Comparison of ENCODE assay signal across 18 cellular contexts in genomic region chr1:60867782-60868181, GRCh38.
A peak's percentile ranks its signal among the peaks of the same experiment; 100 is the strongest.
DNase-seq lines count a peak whose midpoint lies in the region; ATAC-seq, FAIRE-seq and TF ChIP-seq lines count a peak whose summit lies in the region.
"Had no signal": no experiment of that assay in that cellular context is flagged by ENCODE, and none has a peak within 500 bp of the region (broad histone marks: within the 10 kb centered on the region; RNA-seq: fewer than 3 reads in every experiment).

No MANE protein-coding gene starts in this region.

- no peaks in the 10 kb centered on the region for H3K79me2 ChIP-seq in neural progenitor cell (ENCODE audit: low read depth)

- H3K27me3 Mint-ChIP-seq in neural progenitor cell (ENCODE audit: insufficient read depth, low read depth), result peaks cover 2% of the 10 kb centered on the region
- H3K27me3 Mint-ChIP-seq in activated CD4-positive, alpha-beta T cell treated with anti-CD3 and anti-CD28 coated beads, Interleukin-2, amount 10 ng/mL, durations not matched to agents 24 days and 14 days, result peaks cover 8% of the 10 kb centered on the region
- H3K27me3 Mint-ChIP-seq: activated B cell treated with CpG ODN at 0.5 μM for 24 hours had no signal

- TF ChIP-seq POLR2A in H54 (IDR thresholded peaks at IDR 0.05; ENCODE audit: low read depth, low read length), result no peak

- no peaks in the 10 kb centered on the region for H3F3A ChIP-seq in neural progenitor cell (ENCODE audit: low read depth)

- H4K20me1 ChIP-seq in neural progenitor cell (ENCODE audit: low read depth), result no peaks in the 10 kb centered on the region

- H3K4me3 Mint-ChIP-seq in neural progenitor cell, result no peak overlapping the region
- H3K4me3 Mint-ChIP-seq in activated CD4-positive, alpha-beta T cell treated with anti-CD3 and anti-CD28 coated beads, Interleukin-2, amount 10 ng/mL, durations not matched to agents 24 days and 14 days, result no peak overlapping the region
- H3K4me3 Mint-ChIP-seq: activated B cell treated with CpG ODN at 0.5 μM for 24 hours; activated naive CD4-positive, alpha-beta T cell treated with anti-CD3 and anti-CD28 coated beads, Interleukin-2, amount 50 U/mL, for 24 hours; CD4-positive, alpha-beta T cell; H9 had no signal

- H3K27ac Mint-ChIP-seq in neural progenitor cell, result no peak overlapping the region
- H3K27ac Mint-ChIP-seq in activated CD4-positive, alpha-beta T cell treated with anti-CD3 and anti-CD28 coated beads, Interleukin-2, amount 10 ng/mL, durations not matched to agents 24 days and 14 days, result no peak overlapping the region
- H3K27ac Mint-ChIP-seq: activated B cell treated with CpG ODN at 0.5 μM for 24 hours; activated naive CD4-positive, alpha-beta T cell treated with anti-CD3 and anti-CD28 coated beads, Interleukin-2, amount 50 U/mL, for 24 hours; CD4-positive, alpha-beta T cell; H9 had no signal

- no peak for ATAC-seq in GM18907 (IDR thresholded peaks at IDR 0.05; ENCODE audit: unreplicated experiment)
- no peak for ATAC-seq in left lobe of liver
- ATAC-seq: upper lobe of right lung had no signal

- H3K9me3 ChIP-seq in colonic mucosa, result no peaks in the 10 kb centered on the region
- no peaks in the 10 kb centered on the region for H3K9me3 ChIP-seq in neural progenitor cell (ENCODE audit: low read depth)
- H3K9me3 ChIP-seq: upper lobe of right lung had no signal

- H3K36me3 ChIP-seq in colonic mucosa (no peaks in the 10 kb centered on the region), neural progenitor cell (no peaks in the 10 kb centered on the region)
- H3K36me3 ChIP-seq: upper lobe of right lung had no signal

- H2AFZ ChIP-seq in neural progenitor cell (replicated peaks), result no peak overlapping the region

- no peak overlapping the region for H3K4me2 ChIP-seq in neural progenitor cell

- peaks cover 42% of the 10 kb centered on the region for H3K4me1 Mint-ChIP-seq in neural progenitor cell
- no peaks in the 10 kb centered on the region for H3K4me1 Mint-ChIP-seq in activated CD4-positive, alpha-beta T cell treated with anti-CD3 and anti-CD28 coated beads, Interleukin-2, amount 10 ng/mL, durations not matched to agents 24 days and 14 days
- H3K4me1 Mint-ChIP-seq: activated B cell treated with CpG ODN at 0.5 μM for 24 hours; activated naive CD4-positive, alpha-beta T cell treated with anti-CD3 and anti-CD28 coated beads, Interleukin-2, amount 50 U/mL, for 24 hours had no signal

- H3K4me3 ChIP-seq in colonic mucosa (no peak overlapping the region), neural progenitor cell (no peak overlapping the region)
- H3K4me3 ChIP-seq: upper lobe of right lung had no signal

- DNase-seq in NCI-H1105 (lab: John Stamatoyannopoulos, UW) (peak; percentile 55), NCI-H2171 treated with DMSO at 0.1 percent for 48 hours (lab: John Stamatoyannopoulos, UW) (peak; percentile 77), colonic mucosa (no peak), neural progenitor cell (ENCODE audit: low spot score) (peak; percentile 11), left lobe of liver (ENCODE audit: low spot score) (no peak), H54 (ENCODE audit: insufficient read length, low spot score) (no peak)
- no peak for DNase-seq in activated CD4-positive, alpha-beta T cell treated with anti-CD3 and anti-CD28 coated beads, Interleukin-2, amount 10 ng/mL, durations not matched to agents 24 days and 14 days
- DNase-seq: activated B cell treated with CpG ODN at 0.5 μM for 24 hours; activated CD4-positive, alpha-beta T cell treated with anti-CD3 and anti-CD28 coated beads, Interleukin-2, amount 50 U/mL, for 4 hours; activated CD8-positive, alpha-beta memory T cell treated with anti-CD3 and anti-CD28 coated beads, Interleukin-2, amount 50 U/mL, for 4 hours; CD4-positive, alpha-beta T cell; H9; NCI-H2107; NCI-H774; upper lobe of right lung had no signal

- H3K27me3 ChIP-seq in colonic mucosa (no peaks in the 10 kb centered on the region), neural progenitor cell (no peaks in the 10 kb centered on the region)
- H3K27me3 ChIP-seq: upper lobe of right lung had no signal

- intact Hi-C loops in colonic mucosa (cut with DNase I), result no loop called here
- intact Hi-C loops in activated CD4-positive, alpha-beta T cell treated with anti-CD3 and anti-CD28 coated beads, Interleukin-2, amount 10 ng/mL, durations not matched to agents 24 days and 14 days (cut with micrococcal nuclease), result no loop called here

- TF ChIP-seq CTCF in colonic mucosa (IDR thresholded peaks at IDR 0.05) (no peak), neural progenitor cell (IDR thresholded peaks at IDR 0.05) (no peak)

- no peaks in the 10 kb centered on the region for H3K36me3 Mint-ChIP-seq in neural progenitor cell
- H3K36me3 Mint-ChIP-seq in activated CD4-positive, alpha-beta T cell treated with anti-CD3 and anti-CD28 coated beads, Interleukin-2, amount 10 ng/mL, durations not matched to agents 24 days and 14 days (ENCODE audit: low read depth), result no peaks in the 10 kb centered on the region
- H3K36me3 Mint-ChIP-seq: activated naive CD4-positive, alpha-beta T cell treated with anti-CD3 and anti-CD28 coated beads, Interleukin-2, amount 50 U/mL, for 24 hours had no signal

- H3K9ac ChIP-seq in colonic mucosa (ENCODE audit: low read depth in 2 of 2, low read length in 2 of 2), result no peak overlapping the region
- H3K9ac ChIP-seq in neural progenitor cell, result no peak overlapping the region

- peak overlapping the region; percentile 30 for H3K27ac ChIP-seq in colonic mucosa
- no peak overlapping the region for H3K27ac ChIP-seq in neural progenitor cell
- H3K27ac ChIP-seq: upper lobe of right lung had no signal

- H3K9me3 Mint-ChIP-seq in neural progenitor cell, result no peaks in the 10 kb centered on the region
- H3K9me3 Mint-ChIP-seq in activated CD4-positive, alpha-beta T cell treated with anti-CD3 and anti-CD28 coated beads, Interleukin-2, amount 10 ng/mL, durations not matched to agents 24 days and 14 days, result no peaks in the 10 kb centered on the region
- H3K9me3 Mint-ChIP-seq: activated B cell treated with CpG ODN at 0.5 μM for 24 hours; activated naive CD4-positive, alpha-beta T cell treated with anti-CD3 and anti-CD28 coated beads, Interleukin-2, amount 50 U/mL, for 24 hours; CD4-positive, alpha-beta T cell; H9 had no signal

- no peak for FAIRE-seq in H54 (lab: Jason Lieb, UNC)
- FAIRE-seq: endometrium had no signal

- H3K4me1 ChIP-seq in colonic mucosa (no peaks in the 10 kb centered on the region), neural progenitor cell (no peaks in the 10 kb centered on the region)

Comparison
In these comparisons a context has a peak if more than half of its experiments do, and no peak if none do; other contexts are left out.
1. DNase-seq: peak in NCI-H1105 (single experiment), NCI-H2171 treated with DMSO at 0.1 percent for 48 hours (single experiment) and neural progenitor cell (single experiment); none in colonic mucosa (single experiment), activated CD4-positive, alpha-beta T cell treated with anti-CD3 and anti-CD28 coated beads, Interleukin-2, amount 10 ng/mL, durations not matched to agents 24 days and 14 days (single experiment), left lobe of liver (single experiment) and H54 (single experiment).